Comparison of ENCODE assay signal across 1 cellular context in the genomic region with DNA sequence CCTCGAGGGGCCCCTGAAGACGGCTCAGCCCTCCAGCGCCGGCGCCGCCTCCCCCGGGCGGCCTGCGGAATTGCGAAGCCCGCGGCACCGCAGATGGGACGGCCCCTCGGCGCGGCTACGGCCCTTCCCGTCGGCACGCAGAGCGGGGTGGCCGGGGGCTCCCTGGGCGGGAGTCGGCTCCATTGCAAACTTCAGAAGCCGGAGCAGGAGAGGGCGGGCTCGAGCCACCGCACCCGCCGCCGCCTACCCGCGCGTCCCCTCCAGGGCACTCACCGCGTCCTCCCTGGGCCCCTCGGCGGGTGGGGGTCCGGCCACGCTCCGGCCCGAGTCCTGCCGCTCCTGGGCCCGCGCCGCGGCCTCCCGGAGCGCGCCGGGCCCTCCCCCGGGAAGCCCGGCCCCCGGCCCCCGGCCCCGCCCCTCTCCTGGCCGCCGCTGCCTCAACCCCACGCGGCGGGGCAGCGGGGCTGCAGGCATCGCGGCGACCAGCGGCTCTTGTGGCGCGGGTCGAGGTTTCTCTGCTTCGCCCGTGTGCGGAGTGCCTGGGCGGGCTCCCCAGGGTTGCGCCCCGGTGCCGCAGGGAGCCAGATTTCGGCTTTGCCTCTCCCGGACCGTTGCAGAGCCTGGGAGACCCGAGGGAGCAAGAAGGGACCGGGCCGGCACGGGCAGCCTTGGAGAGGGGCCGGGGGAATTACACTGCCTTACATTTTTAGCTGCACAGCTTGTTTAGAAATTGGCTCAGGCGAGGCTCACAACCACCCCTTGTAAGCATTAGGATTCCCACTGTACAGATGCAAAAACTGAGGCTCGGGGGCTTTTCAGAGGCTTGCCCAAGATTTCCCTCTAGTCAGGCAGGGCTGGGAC.
TF ChIP-seq lines count a peak whose summit lies in the region.

TSS of gene PACSIN3 (minus strand) at position 359 of the 861 bp plus-strand sequence. CDS start 3,707 bp downstream, outside the sequence.

TF ChIP-seq in IMR-90, 13 proteins besides CTCF, POLR2A, EP300 and RAD21:
- TF ChIP-seq MAZ (IDR thresholded peaks at IDR 0.05; ENCODE audit: borderline replicate concordance, low read depth, low read length), result no peak; the same call in 1 of the 2 replicates
- TF ChIP-seq RCOR1 (IDR thresholded peaks at IDR 0.05; ENCODE audit: insufficient replicate concordance, low read length), result peak; percentile 34
- TF ChIP-seq MXI1 (IDR thresholded peaks at IDR 0.05; ENCODE audit: borderline replicate concordance, low read depth, low read length), result 0 out of 2 replicates have a peak, but pooled peaks have one; percentile 10
